15 cellular contexts compared by ENCODE assay signal in the genomic region with DNA sequence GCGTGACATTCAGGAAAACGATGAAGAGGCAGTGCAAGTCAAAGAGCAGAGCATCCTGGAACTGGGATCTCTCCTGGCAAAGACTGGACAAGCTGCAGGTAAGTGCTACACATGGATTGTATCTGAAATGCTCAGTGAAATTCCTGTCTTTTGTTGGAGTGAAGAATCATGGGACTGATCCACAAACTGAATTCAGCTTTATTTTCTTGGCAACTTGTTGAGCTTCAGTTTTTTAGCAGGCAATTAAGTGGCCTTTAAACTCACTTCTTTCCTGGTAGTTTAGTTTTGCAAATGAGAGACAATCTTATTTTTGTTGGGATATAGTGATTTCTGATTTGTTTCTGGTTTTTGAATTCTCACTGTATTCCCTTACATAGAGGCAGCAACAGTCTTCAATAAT. TPM values are rescaled to one million over a fixed set of nuclear protein-coding genes. Genes with fewer than 3 reads are reported as not detected.
DNase-seq lines count a peak whose midpoint lies in the region; TF ChIP-seq lines count a peak whose summit lies in the region.
"Had no signal": no experiment of that assay in that cellular context is flagged by ENCODE, and none has a peak within 500 bp of the region (broad histone marks: within the 10 kb centered on the region; RNA-seq: fewer than 3 reads in every experiment).

No MANE protein-coding gene starts in this region.

- H2BK120ac ChIP-seq in mesenchymal stem cell (ENCODE audit: low read depth, low read length): no peak overlapping the region

- H3K36me3 ChIP-seq in BLaER1 (peaks cover 53% of the 10 kb centered on the region), DOHH2 (ENCODE audit: control insufficient read depth, low read length) (peaks cover 68% of the 10 kb centered on the region), SU-DHL-6 (ENCODE audit: low read length) (peaks cover 24% of the 10 kb centered on the region), mesenchymal stem cell (ENCODE audit: control insufficient read depth in 1 of 2, insufficient read depth in 2 of 2, low read depth in 1 of 2, low read length in 2 of 2) (peaks cover 15 to 50% of the 10 kb centered on the region in 2 experiments)
- H3K36me3 ChIP-seq: colonic mucosa had no signal

- H3K9ac ChIP-seq in BLaER1: no peak overlapping the region
- 0 out of 2 replicates have a peak overlapping the region, but pooled peaks have one; percentile 99 for H3K9ac ChIP-seq in SU-DHL-6 (ENCODE audit: low read length)
- H3K9ac ChIP-seq in mesenchymal stem cell (ENCODE audit: low read length): peak overlapping the region; percentile 98

- WGBS in mesenchymal stem cell: 92% methylated on average over 2 of the region's 2 CpGs

- no peak overlapping the region for H4K8ac ChIP-seq in mesenchymal stem cell (ENCODE audit: low read length)

- H3K4me1 ChIP-seq in BLaER1 (peaks cover 20% of the 10 kb centered on the region), DOHH2 (ENCODE audit: control insufficient read depth, low read length) (peaks cover 27% of the 10 kb centered on the region), mesenchymal stem cell (ENCODE audit: control insufficient read depth, insufficient read depth, low read depth, low read length) (peaks cover 5% of the 10 kb centered on the region)

- no peak overlapping the region for H2BK5ac ChIP-seq in mesenchymal stem cell (ENCODE audit: low read depth, low read length, poor library complexity, severe bottlenecking)

- POLR2A ChIA-PET in RWPE1 (lab: Yijun Ruan, JAX; ENCODE audit: low non-redundant PET): no interaction called here

- H3K23ac ChIP-seq in mesenchymal stem cell (ENCODE audit: low read length in 2 of 2): no peak overlapping the region

- H3K4me2 ChIP-seq in BLaER1: peak overlapping the region; percentile 93; the same call in 1 of the 2 replicates
- H3K4me2 ChIP-seq in DOHH2 (ENCODE audit: low read length): peak overlapping the region; percentile 94
- peak overlapping the region; percentile 78 for H3K4me2 ChIP-seq in SU-DHL-6 (ENCODE audit: low read depth, low read length, poor library complexity, severe bottlenecking)
- H3K4me2 ChIP-seq in mesenchymal stem cell (ENCODE audit: low read length, poor library complexity, severe bottlenecking): no peak overlapping the region

- peaks cover 9% of the 10 kb centered on the region for H3K79me1 ChIP-seq in mesenchymal stem cell (replicated peaks; ENCODE audit: low read length, poor library complexity, severe bottlenecking)

- TF ChIP-seq CTCF in DOHH2 (IDR thresholded peaks at IDR 0.05; ENCODE audit: low read depth, low read length, poor library complexity, severe bottlenecking) (no peak), SU-DHL-6 (IDR thresholded peaks at IDR 0.05; ENCODE audit: insufficient read depth, low read length, poor library complexity, severe bottlenecking) (no peak), RWPE1 (conservative IDR thresholded peaks at IDR 0.05; ENCODE audit: low read depth) (no peak)

- no peak overlapping the region for H2AFZ ChIP-seq in SU-DHL-6 (ENCODE audit: low read depth, low read length, severe bottlenecking)
- no peak overlapping the region for H2AFZ ChIP-seq in mesenchymal stem cell (ENCODE audit: low read depth, low read length)

- CTCF ChIA-PET in RWPE1 (lab: Yijun Ruan, JAX): interaction anchor here (1.0 kb wide), 1 partner anchor 311 kb away, joined by 3 read pairs; no protein-coding TSS in a partner anchor

- no peaks in the 10 kb centered on the region for H3K27me3 ChIP-seq in BLaER1
- H3K27me3 ChIP-seq in DOHH2 (ENCODE audit: control insufficient read depth, low read length): peaks cover 15% of the 10 kb centered on the region
- H3K27me3 ChIP-seq in SU-DHL-6 (ENCODE audit: low read length): no peaks in the 10 kb centered on the region
- no peaks in the 10 kb centered on the region for H3K27me3 ChIP-seq in mesenchymal stem cell (ENCODE audit: control insufficient read depth in 1 of 2, insufficient read depth in 1 of 2, low read length in 2 of 2)
- H3K27me3 ChIP-seq: colonic mucosa, stomach had no signal

- H3K9me2 ChIP-seq in DOHH2 (replicated peaks; ENCODE audit: control insufficient read depth, low read length): no peaks in the 10 kb centered on the region
- H3K9me2 ChIP-seq in SU-DHL-6 (replicated peaks; ENCODE audit: insufficient read depth, low read length): no peaks in the 10 kb centered on the region

- no peak overlapping the region for H4K91ac ChIP-seq in mesenchymal stem cell (ENCODE audit: low read length)

- no peak overlapping the region for H2BK12ac ChIP-seq in mesenchymal stem cell (ENCODE audit: low read length in 2 of 2)

- H3K27ac ChIP-seq in BLaER1 (no peak overlapping the region), DOHH2 (ENCODE audit: low read depth, low read length) (no peak overlapping the region), SU-DHL-6 (ENCODE audit: low read depth, low read length) (no peak overlapping the region), mesenchymal stem cell (ENCODE audit: low read length, poor library complexity, severe bottlenecking) (no peak overlapping the region), RWPE1 (no peak overlapping the region)
- H3K27ac ChIP-seq: colonic mucosa, stomach had no signal

- H3K4me3 ChIP-seq in BLaER1: no peak overlapping the region
- H3K4me3 ChIP-seq in DOHH2 (ENCODE audit: low read length): no peak overlapping the region
- no peak overlapping the region for H3K4me3 ChIP-seq in SU-DHL-6 (ENCODE audit: insufficient read depth, low read length, poor library complexity, severe bottlenecking)
- H3K4me3 ChIP-seq in mesenchymal stem cell (ENCODE audit: insufficient read depth in 1 of 2, low read depth in 1 of 2, low read length in 2 of 2): peak overlapping the region in 1 of 2 experiments; percentile 28
- H3K4me3 ChIP-seq: colonic mucosa had no signal

- H2AK5ac ChIP-seq in mesenchymal stem cell (ENCODE audit: low read length, severe bottlenecking): no peak overlapping the region

- DNase-seq in mesenchymal stem cell (no peak), NAMALWA (ENCODE audit: low spot score) (no peak), midbrain (lab: John Stamatoyannopoulos, UW) (no peak), AG20443 (ENCODE audit: low spot score) (no peak), RWPE1 (ENCODE audit: low spot score) (no peak)
- DNase-seq: activated CD8-positive, alpha-beta memory T cell treated with anti-CD3 and anti-CD28 coated beads for 24 hours; colonic mucosa; left colon; NCI-H1092; NCI-H446; right cardiac atrium; stomach had no signal

- no peaks in the 10 kb centered on the region for H3F3A ChIP-seq in DOHH2 (ENCODE audit: control insufficient read depth, insufficient read depth)
- H3F3A ChIP-seq in SU-DHL-6 (ENCODE audit: insufficient read depth): no peaks in the 10 kb centered on the region

- H3K9me3 ChIP-seq in BLaER1: no peaks in the 10 kb centered on the region
- no peaks in the 10 kb centered on the region for H3K9me3 ChIP-seq in DOHH2 (ENCODE audit: control insufficient read depth, insufficient read depth, low read length)
- H3K9me3 ChIP-seq in SU-DHL-6 (ENCODE audit: insufficient read depth, low read length): no peaks in the 10 kb centered on the region
- no peaks in the 10 kb centered on the region for H3K9me3 ChIP-seq in mesenchymal stem cell (ENCODE audit: control insufficient read depth, low read length)
- H3K9me3 ChIP-seq: colonic mucosa, stomach had no signal

- peaks cover 61% of the 10 kb centered on the region for H4K20me1 ChIP-seq in BLaER1
- peaks cover 14% of the 10 kb centered on the region; the same call in 1 of the 2 replicates for H4K20me1 ChIP-seq in DOHH2 (ENCODE audit: control insufficient read depth, insufficient read depth, low read depth, low read length)
- peaks cover 6% of the 10 kb centered on the region; the same call in 1 of the 2 replicates for H4K20me1 ChIP-seq in SU-DHL-6 (ENCODE audit: low read depth, low read length)

- H3K79me2 ChIP-seq in DOHH2 (ENCODE audit: control insufficient read depth, low read length) (peaks cover 72% of the 10 kb centered on the region), SU-DHL-6 (ENCODE audit: insufficient read depth, low read length) (peaks cover 63% of the 10 kb centered on the region)

- H3K4ac ChIP-seq in mesenchymal stem cell (ENCODE audit: low read depth in 1 of 2, low read length in 2 of 2): no peak overlapping the region

- H2BK15ac ChIP-seq in mesenchymal stem cell (ENCODE audit: low read depth, poor library complexity, severe bottlenecking): no peak overlapping the region

- no peak overlapping the region for H3K18ac ChIP-seq in mesenchymal stem cell (ENCODE audit: low read depth in 1 of 2, low read length in 2 of 2)

- H3K14ac ChIP-seq in mesenchymal stem cell (ENCODE audit: low read length in 2 of 2): no peak overlapping the region

RNA-seq across cellular contexts. Expression of gene PSMD11, which starts 2.6 kb away (rescaled TPM):
- 93.6 TPM for polyA plus RNA-seq in mesenchymal stem cell (2013, experiment 1 of 2)
- polyA plus RNA-seq in mesenchymal stem cell (2013, experiment 2 of 2): 101 TPM

RNA-seq across cellular contexts. Expression of gene CDK5R1, which starts 39.8 kb away (rescaled TPM):
- polyA plus RNA-seq in mesenchymal stem cell (2013, experiment 1 of 2): 0.81 TPM
- 0.99 TPM for polyA plus RNA-seq in mesenchymal stem cell (2013, experiment 2 of 2)
